Comparison of ENCODE assay signal across 14 cellular contexts in the genomic region with DNA sequence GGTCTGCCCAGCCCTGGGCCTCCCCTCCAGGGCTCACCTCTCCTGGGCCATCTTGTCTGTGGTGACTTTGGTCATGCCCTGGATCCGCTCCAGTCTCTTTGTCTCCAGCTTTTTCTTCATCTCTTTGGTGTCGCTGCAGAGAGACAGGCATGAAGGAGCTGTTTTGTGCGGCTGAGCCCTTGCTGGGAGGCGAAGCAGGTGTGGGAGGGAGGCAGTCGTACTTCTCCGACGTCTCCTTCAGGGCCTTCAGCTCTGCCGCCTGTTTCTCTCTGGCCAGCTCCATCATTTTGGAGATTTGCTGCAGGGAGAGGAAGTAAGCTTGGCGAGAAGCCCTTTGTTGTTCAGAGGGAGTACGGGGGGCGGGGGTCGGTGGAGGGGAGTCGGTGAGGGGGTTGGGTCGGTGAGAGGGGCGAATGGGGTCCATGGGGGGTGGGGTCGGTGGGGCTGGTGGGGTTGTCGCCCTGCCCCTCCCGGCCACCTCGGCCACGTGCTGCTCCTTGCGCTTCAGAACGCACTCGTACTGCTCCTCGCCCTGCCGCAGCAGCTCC. TPM values are rescaled to one million over a fixed set of nuclear protein-coding genes. Genes with fewer than 3 reads are reported as not detected.
DNase-seq lines count a peak whose midpoint lies in the region; ATAC-seq and TF ChIP-seq lines count a peak whose summit lies in the region.
"Had no signal": no experiment of that assay in that cellular context is flagged by ENCODE, and none has a peak within 500 bp of the region (broad histone marks: within the 10 kb centered on the region; RNA-seq: fewer than 3 reads in every experiment).

No MANE protein-coding gene starts in this region.

- DNase-seq in ascending aorta (ENCODE audit: low spot score in 2 of 2) (no peak), glutamatergic neuron (no peak), kidney glomerular epithelial cell (lab: John Stamatoyannopoulos, UW) (no peak), AG20443 (ENCODE audit: low spot score) (no peak), AML-193 (lab: John Stamatoyannopoulos, UW) (no peak)
- DNase-seq: activated CD4-positive, CD25-positive, alpha-beta regulatory T cell treated with anti-CD3 and anti-CD28 coated beads, Interleukin-2, amount 50 U/mL, for 72 hours; cerebellar nuclear complex; naive B cell; stimulated activated CD4-positive, alpha-beta T cell treated with anti-CD3 and anti-CD28 coated beads, Interleukin-2, amount 100 ng/mL, for 48 hours had no signal

- peaks cover 3% of the 10 kb centered on the region for H3K4me1 Mint-ChIP-seq in glutamatergic neuron (ENCODE audit: low read depth, unreplicated experiment)

- no peaks in the 10 kb centered on the region for H3K79me2 ChIP-seq in parathyroid adenoma

- H3K27ac Mint-ChIP-seq in glutamatergic neuron (ENCODE audit: unreplicated experiment): no peak overlapping the region

- H3K4me3 Mint-ChIP-seq in glutamatergic neuron (ENCODE audit: unreplicated experiment): peak overlapping the region; percentile 46
- H3K4me3 Mint-ChIP-seq: naive B cell had no signal

- H3K4me1 ChIP-seq in ES-I3 (ENCODE audit: insufficient read depth, low read length): peaks cover 23% of the 10 kb centered on the region
- H3K4me1 ChIP-seq in ascending aorta: peaks cover 0 to 5% of the 10 kb centered on the region in 2 donors
- no peaks in the 10 kb centered on the region for H3K4me1 ChIP-seq in parathyroid adenoma

- peak overlapping the region; percentile 65 for H2AFZ ChIP-seq in parathyroid adenoma

- intact Hi-C loops in ascending aorta (cut with DNase I): no loop called here

- H3K9ac ChIP-seq in ES-I3 (ENCODE audit: low read depth, low read length) (peak overlapping the region; percentile 42; the same call in 1 of the 2 replicates), parathyroid adenoma (no peak overlapping the region)

- TF ChIP-seq CTCF in ascending aorta (IDR thresholded peaks at IDR 0.05) (no peak), glutamatergic neuron (IDR thresholded peaks at IDR 0.05; ENCODE audit: partially characterized antibody, unreplicated experiment) (no peak), parathyroid adenoma (IDR thresholded peaks at IDR 0.05) (no peak)

- peak overlapping the region; percentile 62 for H3K4me2 ChIP-seq in parathyroid adenoma (ENCODE audit: low read length)

- no peaks in the 10 kb centered on the region for H3K36me3 Mint-ChIP-seq in glutamatergic neuron (ENCODE audit: unreplicated experiment)

- H3K4me3 ChIP-seq in ascending aorta (peak overlapping the region; percentile 43 to 59), parathyroid adenoma (ENCODE audit: low read depth, low read length) (no peak overlapping the region)

- H3K27me3 ChIP-seq in ascending aorta: no peaks in the 10 kb centered on the region
- no peaks in the 10 kb centered on the region for H3K27me3 ChIP-seq in parathyroid adenoma (ENCODE audit: control insufficient read depth, insufficient read depth, low read length)

- H3K9me3 ChIP-seq in ES-I3 (ENCODE audit: control insufficient read depth, insufficient read depth, low read length) (no peaks in the 10 kb centered on the region), ascending aorta (no peaks in the 10 kb centered on the region), parathyroid adenoma (ENCODE audit: control insufficient read depth, low read length) (no peaks in the 10 kb centered on the region)

- peaks cover 7% of the 10 kb centered on the region for H3K9me3 Mint-ChIP-seq in glutamatergic neuron (ENCODE audit: unreplicated experiment)
- H3K9me3 Mint-ChIP-seq: naive B cell had no signal

- ATAC-seq in GM21723 (IDR thresholded peaks at IDR 0.05; ENCODE audit: unreplicated experiment): no peak

- H3K27me3 Mint-ChIP-seq in glutamatergic neuron (ENCODE audit: unreplicated experiment): peaks cover 13% of the 10 kb centered on the region
- H3K27me3 Mint-ChIP-seq: naive B cell had no signal

- no peak overlapping the region for H3K27ac ChIP-seq in ascending aorta
- H3K27ac ChIP-seq in parathyroid adenoma: no peak overlapping the region

- H3K36me3 ChIP-seq in ES-I3 (ENCODE audit: insufficient read depth, low read length) (no peaks in the 10 kb centered on the region), ascending aorta (no peaks in the 10 kb centered on the region), parathyroid adenoma (ENCODE audit: control insufficient read depth, insufficient read depth, low read length) (no peaks in the 10 kb centered on the region)

RNA-seq across cellular contexts. Expression of a gene that starts 7.8 kb away (rescaled TPM):
- total RNA-seq in ascending aorta (not detected), glutamatergic neuron (ENCODE audit: unreplicated experiment) (not detected)
- total RNA-seq: subcutaneous adipose tissue had no signal

RNA-seq across cellular contexts. Expression of a gene that starts 17.1 kb away (rescaled TPM):
- total RNA-seq in ascending aorta: 6.9 TPM
- total RNA-seq in glutamatergic neuron (ENCODE audit: unreplicated experiment): 2.6 TPM

RNA-seq across cellular contexts. Expression of a gene that starts 32.9 kb away (rescaled TPM):
- 69.8 TPM for total RNA-seq in ascending aorta
- total RNA-seq in glutamatergic neuron (ENCODE audit: unreplicated experiment): 15.9 TPM

RNA-seq across cellular contexts. Expression of a gene that starts 50.1 kb away (rescaled TPM):
- total RNA-seq in ascending aorta (55.8 TPM), glutamatergic neuron (ENCODE audit: unreplicated experiment) (0.49 TPM)

RNA-seq across cellular contexts. Expression of a gene that starts 51.8 kb away (rescaled TPM):
- total RNA-seq in ascending aorta (not detected), glutamatergic neuron (ENCODE audit: unreplicated experiment) (not detected)
- total RNA-seq: glomerular endothelial cell had no signal
